26 cellular contexts compared by ENCODE assay signal in genomic region chr13:111425326-111425725, GRCh38.
"Had no signal": no experiment of that assay in that cellular context is flagged by ENCODE, and none has a peak within 500 bp of the region (broad histone marks: within the 10 kb centered on the region; RNA-seq: fewer than 3 reads in every experiment).

No MANE protein-coding gene starts in this region.

- H3K36me3 ChIP-seq: stomach, suprapubic skin, thoracic aorta, thyroid gland, tibial artery, tibial nerve, transverse colon, upper lobe of left lung, upper lobe of right lung, uterus, vagina had no signal

- H3K4me1 ChIP-seq: stomach, testis, thyroid gland, tibial artery, transverse colon, upper lobe of left lung, upper lobe of right lung, uterus, vagina had no signal

- H3K4me3 ChIP-seq: stomach, suprapubic skin, testis, thoracic aorta, thyroid gland, tibial artery, tibial nerve, transverse colon, upper lobe of left lung, upper lobe of right lung, uterus, vagina had no signal

- H3K9me3 ChIP-seq: stomach, suprapubic skin, testis, thoracic aorta, thyroid gland, tibial artery, tibial nerve, transverse colon, upper lobe of left lung, upper lobe of right lung, uterus, vagina had no signal

- H3K27ac ChIP-seq: stomach, suprapubic skin, testis, thoracic aorta, thyroid gland, tibial artery, tibial nerve, transverse colon, upper lobe of left lung, upper lobe of right lung, uterus, vagina had no signal

- H3K27me3 ChIP-seq: testis, thyroid gland, tibial nerve, upper lobe of left lung, uterus, vagina had no signal

- DNase-seq: stimulated activated CD4-positive, alpha-beta T cell treated with anti-CD3 and anti-CD28 coated beads, Interleukin-2, amount 100 ng/mL, for 48 hours; stimulated activated CD4-positive, alpha-beta T cell treated with anti-CD3 and anti-CD28 coated beads, Interleukin-4, amount 100 ng/mL, for 1 hour; stimulated activated CD4-positive, alpha-beta T cell treated with anti-CD3 and anti-CD28 coated beads, Interleukin-4, amount 100 ng/mL, for 24 hours; stimulated activated CD4-positive, alpha-beta T cell treated with anti-CD3 and anti-CD28 coated beads, Interleukin-4, amount 100 ng/mL, for 4 hours; stimulated activated CD8-positive, alpha-beta memory T cell treated with anti-CD3 and anti-CD28 coated beads, Interleukin-4, amount 100 ng/mL, for 48 hours; stimulated activated naive B cell treated with anti-CD40 and anti-IgM and Interleukin-4, amounts not matched to agents 10 μg/mL and 1 μg/mL and 100 μg/mL, for 72 hours; stimulated activated naive CD4-positive, alpha-beta T cell; stimulated activated naive CD4-positive, alpha-beta T cell treated with Interleukin-2 at 50 U/mL for 16 hours; stimulated activated naive CD8-positive, alpha-beta T cell treated with anti-CD3 and anti-CD28 coated beads, Interleukin-15, amount 100 ng/mL, for 72 hours; stimulated activated naive CD8-positive, alpha-beta T cell treated with anti-CD3 and anti-CD28 coated beads, Interleukin-15, Interleukin-2, amounts not matched to agents 100 U/mL and 50 U/mL, for 24 hours; stomach; substantia nigra; testis; thyroid gland; tibial artery; transverse colon; trophoblast cell; upper lobe of left lung; upper lobe of right lung; uterus had no signal

- ATAC-seq: stimulated activated effector memory CD8-positive, alpha-beta T cell treated with anti-CD3 and anti-CD28 coated beads, Interleukin-12 subunit alpha, Interleukin-12 subunit beta, amount 100 ng/mL, for 72 hours; stimulated activated memory B cell treated with anti-CD40 and anti-IgM and Interleukin-4, amounts not matched to agents 10 μg/mL and 1 μg/mL and 100 μg/mL, for 72 hours; stimulated activated naive B cell treated with anti-CD40 and anti-IgM and Interleukin-4, amounts not matched to agents 10 μg/mL and 1 μg/mL and 100 μg/mL, for 72 hours; stimulated activated naive CD8-positive, alpha-beta T cell treated with anti-CD3 and anti-CD28 coated beads, Interleukin-15, amount 100 ng/mL, for 72 hours; stimulated activated naive CD8-positive, alpha-beta T cell treated with anti-CD3 and anti-CD28 coated beads, Interleukin-15, Interleukin-2, amounts not matched to agents 100 U/mL and 50 U/mL, for 24 hours; upper lobe of right lung had no signal
